Comparison of ENCODE assay signal across 7 cellular contexts in genomic region chr11:122727101-122727929, GRCh38.
DNase-seq lines count a peak whose midpoint lies in the region; ATAC-seq lines count a peak whose summit lies in the region.

No MANE protein-coding gene starts in this region.

- POLR2A ChIA-PET in naive thymus-derived CD4-positive, alpha-beta T cell (lab: Charles Lee), result interaction anchor here (0.6 to 3.4 kb wide), 16 partner anchors 8 to 370 kb away, joined by 3 to 45 read pairs (median 6); partner anchors contain the start of gene UBASH3B

- peak overlapping the region; percentile 81 for H3K27ac ChIP-seq in naive thymus-derived CD4-positive, alpha-beta T cell (ENCODE audit: low read depth, low read length)

- DNase-seq in activated T-cell treated with anti-CD3 and anti-CD28 coated beads, Interleukin-2, amount 50 U/mL, for 4 hours, result peak; percentile 31
- DNase-seq in naive thymus-derived CD4-positive, alpha-beta T cell, result peak in 7 of 9 donors; percentile 33 to 56 (median 48)
- DNase-seq in NCI-H146 treated with DMSO at 0.1 percent for 48 hours (lab: John Stamatoyannopoulos, UW; ENCODE audit: unreplicated experiment) (no peak), CD1c-positive myeloid dendritic cell (ENCODE audit: extremely low spot score) (no peak)

- H3K9me3 Mint-ChIP-seq in activated T-cell treated with anti-CD3 and anti-CD28 coated beads, Interleukin-2, amount 50 U/mL, for 4 hours, result no peaks in the 10 kb centered on the region
- no peaks in the 10 kb centered on the region for H3K9me3 Mint-ChIP-seq in naive thymus-derived CD4-positive, alpha-beta T cell

- H3K9me3 ChIP-seq in naive thymus-derived CD4-positive, alpha-beta T cell (ENCODE audit: control insufficient read depth in 2 of 3, low read length in 3 of 3), result no peaks in the 10 kb centered on the region

- H3K27ac Mint-ChIP-seq in naive thymus-derived CD4-positive, alpha-beta T cell, result peak overlapping the region; percentile 88 to 100 (median 97)

- H3K27me3 Mint-ChIP-seq in activated T-cell treated with anti-CD3 and anti-CD28 coated beads, Interleukin-2, amount 50 U/mL, for 4 hours (ENCODE audit: low read depth), result no peaks in the 10 kb centered on the region
- H3K27me3 Mint-ChIP-seq in naive thymus-derived CD4-positive, alpha-beta T cell, result no peaks in the 10 kb centered on the region

- H3K36me3 ChIP-seq in naive thymus-derived CD4-positive, alpha-beta T cell (ENCODE audit: control insufficient read depth in 2 of 3, insufficient read depth in 3 of 3, low read length in 3 of 3), result no peaks in the 10 kb centered on the region

- no peaks in the 10 kb centered on the region for H3K27me3 ChIP-seq in naive thymus-derived CD4-positive, alpha-beta T cell (ENCODE audit: control insufficient read depth in 2 of 2, insufficient read depth in 2 of 2, low read length in 2 of 2)

- H3K4me3 Mint-ChIP-seq in activated T-cell treated with anti-CD3 and anti-CD28 coated beads, Interleukin-2, amount 50 U/mL, for 4 hours, result peak overlapping the region; percentile 75
- peak overlapping the region; percentile 79 to 95 (median 85) for H3K4me3 Mint-ChIP-seq in naive thymus-derived CD4-positive, alpha-beta T cell

- ATAC-seq in GM19328 (IDR thresholded peaks at IDR 0.05; ENCODE audit: unreplicated experiment), result peak; percentile 66
- peak; percentile 81 for ATAC-seq in HG03066 (IDR thresholded peaks at IDR 0.05; ENCODE audit: low read depth, unreplicated experiment)
- ATAC-seq in activated T-cell treated with anti-CD3 and anti-CD28 coated beads, Interleukin-2, amount 50 U/mL, for 4 hours, result peak; percentile 79 to 86
- ATAC-seq in naive thymus-derived CD4-positive, alpha-beta T cell, result peak; percentile 77
- ATAC-seq in HG03095 (IDR thresholded peaks at IDR 0.05; ENCODE audit: unreplicated experiment), result no peak

- H3K4me3 ChIP-seq in naive thymus-derived CD4-positive, alpha-beta T cell (ENCODE audit: low read length), result peak overlapping the region; percentile 37

- intact Hi-C loops in naive thymus-derived CD4-positive, alpha-beta T cell (cut with micrococcal nuclease), result loop anchor here (1.0 to 2.0 kb wide), 3 partner anchors 17 to 73 kb away; partner anchors contain the start of gene UBASH3B (in 1 of the 2)

- peaks cover 4% of the 10 kb centered on the region for H3K36me3 Mint-ChIP-seq in activated T-cell treated with anti-CD3 and anti-CD28 coated beads, Interleukin-2, amount 50 U/mL, for 4 hours (ENCODE audit: insufficient read depth)
- H3K36me3 Mint-ChIP-seq in naive thymus-derived CD4-positive, alpha-beta T cell, result peaks cover 0 to 16% (median 7%) of the 10 kb centered on the region in 5 donors

- CTCF ChIA-PET in naive thymus-derived CD4-positive, alpha-beta T cell (lab: Charles Lee), result interaction anchor here (0.6 to 3.1 kb wide), 11 partner anchors 8 to 71 kb away, joined by 3 to 15 read pairs (median 4); partner anchors contain the start of gene UBASH3B

- peaks cover 67% of the 10 kb centered on the region for H3K4me1 Mint-ChIP-seq in activated T-cell treated with anti-CD3 and anti-CD28 coated beads, Interleukin-2, amount 50 U/mL, for 4 hours (ENCODE audit: low read depth)
- H3K4me1 Mint-ChIP-seq in naive thymus-derived CD4-positive, alpha-beta T cell, result peaks cover 53 to 73% (median 66%) of the 10 kb centered on the region in 7 donors

- peaks cover 20 to 64% of the 10 kb centered on the region in 2 donors for H3K4me1 ChIP-seq in naive thymus-derived CD4-positive, alpha-beta T cell (ENCODE audit: control insufficient read depth in 2 of 2, insufficient read depth in 2 of 2, low read length in 2 of 2)

Comparison
In these comparisons a context has a peak if more than half of its experiments do, and no peak if none do; other contexts are left out.
1. DNase-seq: peak in activated T-cell treated with anti-CD3 and anti-CD28 coated beads, Interleukin-2, amount 50 U/mL, for 4 hours (single experiment) and naive thymus-derived CD4-positive, alpha-beta T cell (7 of 9); none in NCI-H146 treated with DMSO at 0.1 percent for 48 hours (single experiment) and CD1c-positive myeloid dendritic cell (single experiment).